Comparison of ENCODE assay signal across 1 cellular context in genomic region chr10:15370212-15370740, GRCh38.
TF ChIP-seq lines count a peak whose summit lies in the region.

No MANE protein-coding gene starts in this region.

TF ChIP-seq in HEK293, 187 proteins besides CTCF, POLR2A, EP300 and RAD21 (continued from another document):
- peak; percentile 55; the same call in 1 of the 2 replicates for TF ChIP-seq ZNF76 (tag by site-specific recombination; IDR thresholded peaks at IDR 0.05; ENCODE audit: borderline replicate concordance, low read depth)
- peak; percentile 85 for TF ChIP-seq GLIS2 (tag by site-specific recombination; IDR thresholded peaks at IDR 0.05)
- TF ChIP-seq ZNF112 (tag by site-specific recombination; IDR thresholded peaks at IDR 0.05): no peak
- no peak for TF ChIP-seq SCRT1 (tag by site-specific recombination; IDR thresholded peaks at IDR 0.05; ENCODE audit: borderline replicate concordance)
- TF ChIP-seq ZNF37A (tag by site-specific recombination; IDR thresholded peaks at IDR 0.05): no peak
- peak; percentile 83 for TF ChIP-seq ZBTB26 (tag by site-specific recombination; optimal IDR thresholded peaks at IDR 0.05)
